Comparison of ENCODE assay signal across 21 cellular contexts in genomic region chr1:107272321-107272720, GRCh38.
"Had no signal": no experiment of that assay in that cellular context is flagged by ENCODE, and none has a peak within 500 bp of the region (broad histone marks: within the 10 kb centered on the region; RNA-seq: fewer than 3 reads in every experiment).

No MANE protein-coding gene starts in this region.

- DNase-seq: IMR-90, Karpas-422, KG1, MM.1S, NCI-H1092 treated with DMSO at 0.1 percent for 48 hours, NCI-H1436, NCI-H187, NCI-H2029, NCI-H2081 treated with DMSO at 0.1 percent for 48 hours, NCI-H2171, NCI-H226, NCI-H446, NCI-H510A, NCI-H524 treated with DMSO at 0.1 percent for 48 hours, NCI-H774, PC-3, SHP77, SK-N-SH, SW 1271 had no signal

- ATAC-seq: HepG2, Panc1, PC-3 had no signal
